18 cellular contexts compared by ENCODE assay signal in the genomic region with DNA sequence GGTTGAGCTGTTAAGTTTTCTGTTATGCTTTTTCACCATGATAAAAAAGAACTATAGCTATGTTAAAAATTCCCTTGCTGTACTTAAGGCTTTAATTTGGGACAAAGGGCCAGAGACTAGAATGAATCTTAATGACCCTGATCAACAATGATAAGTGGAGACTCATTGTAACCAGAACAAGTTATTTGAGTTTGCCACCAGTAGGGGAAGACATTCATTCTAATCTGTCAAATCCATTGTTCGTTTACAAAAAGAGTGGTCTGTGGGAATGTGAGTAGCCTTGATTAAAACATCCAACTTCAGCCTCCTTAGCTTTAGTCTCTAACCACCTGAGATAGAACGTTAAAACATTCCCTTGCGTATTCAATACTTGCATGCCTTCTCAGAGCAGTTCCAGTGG.
DNase-seq lines count a peak whose midpoint lies in the region; ATAC-seq and TF ChIP-seq lines count a peak whose summit lies in the region.
"Had no signal": no experiment of that assay in that cellular context is flagged by ENCODE, and none has a peak within 500 bp of the region (broad histone marks: within the 10 kb centered on the region; RNA-seq: fewer than 3 reads in every experiment).

No MANE protein-coding gene starts in this region.

- H3K9me3 ChIP-seq in GM23248 (ENCODE audit: low read depth), result no peaks in the 10 kb centered on the region
- no peaks in the 10 kb centered on the region for H3K9me3 ChIP-seq in PC-3 (ENCODE audit: low read length)
- H3K9me3 ChIP-seq: uterus had no signal

- H3K4me3 ChIP-seq in AG04449 (ENCODE audit: low read depth, low read length) (no peak overlapping the region), GM23248 (no peak overlapping the region), PC-3 (ENCODE audit: low read length) (no peak overlapping the region), fibroblast of mammary gland (ENCODE audit: control insufficient read depth, low read depth, low read length) (no peak overlapping the region)
- H3K4me3 ChIP-seq: uterus had no signal

- H3K4me3 Mint-ChIP-seq in activated CD4-positive, alpha-beta memory T cell treated with anti-CD3 and anti-CD28 coated beads, Interleukin-2, amount 10 ng/mL, durations not matched to agents 7 days and 5 days, result no peak overlapping the region
- H3K4me3 Mint-ChIP-seq: naive thymus-derived CD4-positive, alpha-beta T cell had no signal

- H3K9ac ChIP-seq in GM23248 (no peak overlapping the region), PC-3 (ENCODE audit: low read length) (no peak overlapping the region)

- H3K27me3 ChIP-seq in GM23248 (replicated peaks; ENCODE audit: insufficient read depth) (no peaks in the 10 kb centered on the region), PC-3 (ENCODE audit: low read length) (no peaks in the 10 kb centered on the region)
- H3K27me3 ChIP-seq: brain microvascular endothelial cell, uterus had no signal

- H3K9me2 ChIP-seq in GM23248 (ENCODE audit: insufficient read depth) (no peaks in the 10 kb centered on the region), PC-3 (replicated peaks; ENCODE audit: low read length) (no peaks in the 10 kb centered on the region)

- H3F3A ChIP-seq in GM23248 (ENCODE audit: insufficient read depth), result peaks cover 18% of the 10 kb centered on the region; the same call in 1 of the 2 replicates
- peaks cover 3% of the 10 kb centered on the region for H3F3A ChIP-seq in PC-3 (ENCODE audit: low read length, unreplicated experiment)

- H3K36me3 Mint-ChIP-seq in activated CD4-positive, alpha-beta memory T cell treated with anti-CD3 and anti-CD28 coated beads, Interleukin-2, amount 10 ng/mL, durations not matched to agents 7 days and 5 days (ENCODE audit: low read depth), result no peaks in the 10 kb centered on the region
- H3K36me3 Mint-ChIP-seq: naive thymus-derived CD4-positive, alpha-beta T cell had no signal

- intact Hi-C loops in PC-3 (cut with micrococcal nuclease), result loop anchor here (1.0 to 2.0 kb wide), 6 partner anchors 152 to 556 kb away; a partner anchor contains a TSS

- H2AFZ ChIP-seq in GM23248 (0 out of 2 replicates have a peak overlapping the region, but pooled peaks have one; percentile 20), PC-3 (ENCODE audit: low read length) (no peak overlapping the region)

- DNase-seq in AG04449 (ENCODE audit: low read depth, low spot score) (no peak), GM23248 (no peak), PC-3 (no peak), fibroblast of mammary gland (ENCODE audit: low read depth) (no peak), globus pallidus (ENCODE audit: low spot score) (no peak), GM19238 (ENCODE audit: insufficient read length, low spot score) (no peak)
- DNase-seq in activated CD4-positive, alpha-beta memory T cell treated with anti-CD3 and anti-CD28 coated beads, Interleukin-2, amount 10 ng/mL, durations not matched to agents 7 days and 5 days, result no peak
- DNase-seq: activated CD4-positive, alpha-beta T cell treated with anti-CD3 and anti-CD28 coated beads for 4 hours; activated naive CD4-positive, alpha-beta T cell treated with anti-CD3 and anti-CD28 coated beads, Interleukin-2, amount 50 U/mL, for 16 hours; foreskin melanocyte; H7; naive thymus-derived CD4-positive, alpha-beta T cell; NCI-H1105; NCI-H2171; RPMI8226; uterus had no signal

- H3K4me1 ChIP-seq in GM23248 (ENCODE audit: insufficient read depth), result peaks cover 17% of the 10 kb centered on the region
- H3K4me1 ChIP-seq in PC-3 (ENCODE audit: insufficient read depth, low read length), result peaks cover 19% of the 10 kb centered on the region
- H3K4me1 ChIP-seq: uterus had no signal

- no peaks in the 10 kb centered on the region for H3K9me3 Mint-ChIP-seq in activated CD4-positive, alpha-beta memory T cell treated with anti-CD3 and anti-CD28 coated beads, Interleukin-2, amount 10 ng/mL, durations not matched to agents 7 days and 5 days
- H3K9me3 Mint-ChIP-seq: naive thymus-derived CD4-positive, alpha-beta T cell had no signal

- in situ Hi-C loops in GM23248 (cut with MboI), result loop anchor here (10.0 kb wide), 1 partner anchor 544 kb away; a partner anchor contains a TSS

- no peaks in the 10 kb centered on the region for H3K36me3 ChIP-seq in GM23248 (ENCODE audit: low read depth)
- no peaks in the 10 kb centered on the region; the same call in 1 of the 2 replicates for H3K36me3 ChIP-seq in PC-3 (ENCODE audit: low read depth, low read length)
- H3K36me3 ChIP-seq: brain microvascular endothelial cell, uterus had no signal

- peaks cover 39% of the 10 kb centered on the region for H3K27me3 Mint-ChIP-seq in activated CD4-positive, alpha-beta memory T cell treated with anti-CD3 and anti-CD28 coated beads, Interleukin-2, amount 10 ng/mL, durations not matched to agents 7 days and 5 days

- H4K20me1 ChIP-seq in GM23248 (ENCODE audit: insufficient read depth) (no peaks in the 10 kb centered on the region), PC-3 (ENCODE audit: low read length) (no peaks in the 10 kb centered on the region)

- no peaks in the 10 kb centered on the region for H3K4me1 Mint-ChIP-seq in activated CD4-positive, alpha-beta memory T cell treated with anti-CD3 and anti-CD28 coated beads, Interleukin-2, amount 10 ng/mL, durations not matched to agents 7 days and 5 days

- ATAC-seq in PC-3, result no peak
- no peak for ATAC-seq in GM18520 (IDR thresholded peaks at IDR 0.05; ENCODE audit: unreplicated experiment)

- CTCF ChIA-PET in AG04449 (lab: Yijun Ruan, JAX) (interaction anchor here (0.7 to 8.3 kb wide), 26 partner anchors 9 to 1145 kb away, joined by 3 to 146 read pairs (median 4); a partner anchor contains a TSS), PC-3 (lab: Charles Lee) (interaction anchor here (0.7 kb wide), 1 partner anchor 1574 kb away, joined by 3 read pairs; no protein-coding TSS in a partner anchor)
- CTCF ChIA-PET in activated CD4-positive, alpha-beta memory T cell treated with anti-CD3 and anti-CD28 coated beads, Interleukin-2, amount 10 ng/mL, durations not matched to agents 7 days and 5 days (lab: Charles Lee), result interaction anchor here (0.8 to 4.5 kb wide), 7 partner anchors 15 to 555 kb away, joined by 3 to 19 read pairs (median 4); a partner anchor contains a TSS

- POLR2A ChIA-PET in AG04449 (lab: Yijun Ruan, JAX), result no interaction called here
- POLR2A ChIA-PET in PC-3 (lab: Charles Lee; ENCODE audit: unreplicated experiment), result no interaction called here
- POLR2A ChIA-PET in activated CD4-positive, alpha-beta memory T cell treated with anti-CD3 and anti-CD28 coated beads, Interleukin-2, amount 10 ng/mL, durations not matched to agents 7 days and 5 days (lab: Charles Lee), result no interaction called here

- H3K79me2 ChIP-seq in GM23248 (ENCODE audit: insufficient read depth), result no peaks in the 10 kb centered on the region
- H3K79me2 ChIP-seq in PC-3 (ENCODE audit: low read length), result no peaks in the 10 kb centered on the region

- H3K27ac Mint-ChIP-seq in activated CD4-positive, alpha-beta memory T cell treated with anti-CD3 and anti-CD28 coated beads, Interleukin-2, amount 10 ng/mL, durations not matched to agents 7 days and 5 days, result no peak overlapping the region
- H3K27ac Mint-ChIP-seq: naive thymus-derived CD4-positive, alpha-beta T cell had no signal

- no peak overlapping the region for H3K27ac ChIP-seq in GM23248
- no peak overlapping the region for H3K27ac ChIP-seq in PC-3 (ENCODE audit: low read length)
- H3K27ac ChIP-seq: brain microvascular endothelial cell, uterus had no signal

- no TSS peak for BruUV-seq in PC-3 (replicated peaks; lab: Mats Ljungman, UMichigan)

- peak; percentile 17 for TF ChIP-seq CTCF in AG04449 (IDR thresholded peaks at IDR 0.05; ENCODE audit: insufficient read depth, low read length, missing control alignments)
- TF ChIP-seq CTCF in PC-3 (conservative IDR thresholded peaks at IDR 0.05; ENCODE audit: low read depth, low read length), result peak; percentile 14; the same call in 1 of the 2 replicates
- peak; percentile 2 for TF ChIP-seq CTCF in fibroblast of mammary gland (conservative IDR thresholded peaks at IDR 0.05; ENCODE audit: control insufficient read depth, insufficient read depth, low read depth, low read length)

- whole genome bisulfite sequencing in GM23248 (ENCODE audit: low coverage in 1 of 2, low lambda C conversion rate in 2 of 2, missing lambda C conversion rate in 2 of 2), 2 experiments, result 54 to 57% methylated on average over 3 of the region's 3 CpGs

- H3K4me2 ChIP-seq in GM23248 (ENCODE audit: unreplicated experiment), result no peak overlapping the region
- H3K4me2 ChIP-seq in PC-3 (ENCODE audit: low read length), result no peak overlapping the region
